In genomic region chr6:52407467-52407866, GRCh38 we compare ENCODE assay signal across 8 cellular contexts. TPM values are rescaled to one million over a fixed set of nuclear protein-coding genes. Genes with fewer than 3 reads are reported as not detected.
DNase-seq lines count a peak whose midpoint lies in the region; ATAC-seq and TF ChIP-seq lines count a peak whose summit lies in the region.

No MANE protein-coding gene starts in this region.

- intact Hi-C loops in Right ventricle myocardium inferior (cut with DNase I): loop anchor here (2.0 to 10.0 kb wide), 2 partner anchors 255 to 587 kb away; partner anchors contain the start of gene GSTA4
- intact Hi-C loops in cardiac septum (cut with DNase I): no loop called here

- TF ChIP-seq CTCF in astrocyte of the cerebellum (IDR thresholded peaks at IDR 0.05; ENCODE audit: low read depth, low read length, missing control alignments): peak; percentile 53

- no peak for DNase-seq in Right ventricle myocardium inferior (ENCODE audit: missing footprints)
- DNase-seq in cardiac septum (ENCODE audit: low spot score): no peak
- peak; percentile 12 for DNase-seq in NCI-H345 treated with DMSO at 0.1 percent for 48 hours (lab: John Stamatoyannopoulos, UW; ENCODE audit: unreplicated experiment)
- DNase-seq in astrocyte of the cerebellum (ENCODE audit: low read depth): no peak
- peak; percentile 29 for DNase-seq in kidney glomerular epithelial cell (lab: John Stamatoyannopoulos, UW)
- DNase-seq in middle frontal gyrus (ENCODE audit: extremely low spot score, low spot score): no peak
- DNase-seq in stimulated activated naive CD4-positive, alpha-beta T cell treated with Interleukin-2 at 50 U/mL for 16 hours (lab: John Stamatoyannopoulos, UW): no peak

- ATAC-seq in Right ventricle myocardium inferior (peak; percentile 43), HG02852 (IDR thresholded peaks at IDR 0.05; ENCODE audit: unreplicated experiment) (peak; percentile 57)

- H3K4me3 ChIP-seq in astrocyte of the cerebellum (ENCODE audit: low read depth, low read length): no peak overlapping the region

- in situ Hi-C loops in astrocyte of the cerebellum (cut with HindIII; ENCODE audit: low sequenced_read_pairs): loop anchor here (25.0 kb wide), 1 partner anchor 255 kb away; the partner anchor contains the start of gene TMEM14A

RNA-seq across cellular contexts. Expression of gene EFHC1, which starts 12.7 kb away (rescaled TPM):
- total RNA-seq in Right ventricle myocardium inferior (4.8 TPM), cardiac septum (6.2 TPM)

RNA-seq across cellular contexts. Expression of gene PAQR8, which starts 45.5 kb away (rescaled TPM):
- total RNA-seq in Right ventricle myocardium inferior (1.9 TPM), cardiac septum (2.0 TPM)

Comparison
In these comparisons a context has a peak if more than half of its experiments do, and no peak if none do; other contexts are left out.
1. DNase-seq: peak in NCI-H345 treated with DMSO at 0.1 percent for 48 hours (single experiment) and kidney glomerular epithelial cell (single experiment); none in Right ventricle myocardium inferior (single experiment), cardiac septum (single experiment), astrocyte of the cerebellum (single experiment), middle frontal gyrus (single experiment) and stimulated activated naive CD4-positive, alpha-beta T cell treated with Interleukin-2 at 50 U/mL for 16 hours (single experiment).